Comparison of ENCODE assay signal across 1 cellular context in the genomic region with DNA sequence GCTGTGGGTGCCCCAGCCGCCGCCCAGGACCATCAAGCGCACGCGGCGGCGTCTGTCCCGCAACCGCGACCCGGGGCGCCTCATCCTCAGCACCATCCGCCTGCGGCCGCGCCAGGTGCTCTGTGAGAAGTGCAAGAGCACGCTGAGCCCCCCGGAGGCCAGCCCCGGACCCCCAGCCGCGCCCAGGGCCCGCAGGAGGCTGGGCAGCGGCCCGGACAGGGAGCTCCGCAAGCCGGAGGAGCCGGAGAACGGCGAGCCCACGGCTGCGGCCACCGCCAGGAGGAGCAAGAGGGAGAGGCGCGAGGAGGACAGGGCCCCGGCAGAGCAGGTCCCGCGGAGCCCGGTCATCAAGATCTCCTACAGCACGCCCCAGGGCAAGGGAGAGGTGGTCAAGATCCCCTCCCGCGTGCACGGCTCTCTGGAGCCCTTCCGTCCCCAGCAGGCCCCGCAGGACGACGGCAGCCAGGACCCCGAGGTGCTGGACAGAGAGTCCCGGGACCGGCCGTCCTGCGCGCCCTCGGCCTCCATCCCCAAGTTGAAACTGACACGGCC.
A peak's percentile ranks its signal among the peaks of the same experiment; 100 is the strongest.
TF ChIP-seq lines count a peak whose summit lies in the region.

No MANE protein-coding gene starts in this region.

TF ChIP-seq in HepG2, 621 proteins besides CTCF, POLR2A, EP300 and RAD21:
- no peak for TF ChIP-seq TRIM24 (CRISPR knock-in tag; IDR thresholded peaks at IDR 0.05)
- peak; percentile 39 for TF ChIP-seq AGO2 (optimal IDR thresholded peaks at IDR 0.05; ENCODE audit: low read depth, low read length)
- no peak for TF ChIP-seq SMAD1 (CRISPR knock-in tag; IDR thresholded peaks at IDR 0.05; ENCODE audit: borderline replicate concordance, low read depth)
- TF ChIP-seq ZKSCAN8 (CRISPR knock-in tag; IDR thresholded peaks at IDR 0.05; ENCODE audit: borderline replicate concordance): no peak
- no peak for TF ChIP-seq ZNF724P (CRISPR knock-in tag; IDR thresholded peaks at IDR 0.05; ENCODE audit: borderline replicate concordance)
